In genomic region chr1:106232128-106232527, GRCh38 we compare ENCODE assay signal across 1 cellular context.
TF ChIP-seq lines count a peak whose summit lies in the region.

No MANE protein-coding gene starts in this region.

TF ChIP-seq in H1, 55 proteins besides CTCF, POLR2A, EP300 and RAD21 (continued from another document):
- TF ChIP-seq CHD7 (IDR thresholded peaks at IDR 0.05; ENCODE audit: insufficient replicate concordance, low read length) (no peak), JUN (IDR thresholded peaks at IDR 0.05; ENCODE audit: low read depth, low read length) (no peak), POLR2AphosphoS5 (IDR thresholded peaks at IDR 0.05; ENCODE audit: low read depth, low read length) (no peak), CHD1 (IDR thresholded peaks at IDR 0.05; ENCODE audit: low read depth, low read length) (no peak), HDAC2 (IDR thresholded peaks at IDR 0.05; ENCODE audit: borderline replicate concordance in 1 of 2, low read depth in 2 of 2, low read length in 2 of 2) (no peak), ATF2 (IDR thresholded peaks at IDR 0.05; ENCODE audit: low read length) (no peak), ASH2L (IDR thresholded peaks at IDR 0.05; ENCODE audit: low read length) (no peak), TEAD4 (IDR thresholded peaks at IDR 0.05; ENCODE audit: low read depth, low read length) (no peak), SP4 (IDR thresholded peaks at IDR 0.05; ENCODE audit: low read length) (no peak), HDAC6 (IDR thresholded peaks at IDR 0.05; ENCODE audit: low read depth, low read length) (no peak), JUND (IDR thresholded peaks at IDR 0.05; ENCODE audit: low read length) (no peak), SUZ12 (IDR thresholded peaks at IDR 0.05; ENCODE audit: low read length) (no peak), GABPA (IDR thresholded peaks at IDR 0.05; ENCODE audit: borderline replicate concordance, insufficient read depth, low read length) (no peak), SP1 (IDR thresholded peaks at IDR 0.05; ENCODE audit: low read depth, low read length) (no peak)
TF ChIP-seq in H1: peak in this region for 0.
